Comparison of ENCODE assay signal across 8 cellular contexts in the genomic region with DNA sequence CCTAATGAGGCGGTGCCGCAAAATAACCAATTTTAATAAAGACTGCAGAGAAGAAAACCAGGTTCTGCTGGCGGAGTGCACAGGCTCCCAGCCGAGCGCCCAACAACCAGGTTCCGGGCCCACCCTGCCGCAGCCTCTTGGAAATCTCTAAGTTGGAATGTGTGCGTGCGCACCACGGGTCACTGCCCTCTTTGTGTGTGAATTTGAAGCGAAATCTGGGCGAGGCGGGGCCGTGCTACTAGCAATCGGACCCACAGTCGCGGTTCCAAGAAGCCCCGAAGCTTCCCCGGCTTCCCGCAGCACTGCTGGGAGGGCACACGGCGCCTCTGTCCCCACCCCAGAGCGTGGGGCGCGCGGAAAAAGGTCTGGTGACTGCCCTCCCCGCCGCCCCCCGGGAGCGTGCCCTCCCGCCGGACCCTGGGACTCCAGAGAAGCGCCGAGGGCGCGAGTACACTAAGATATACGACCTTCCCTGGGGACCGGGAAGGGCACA. TPM values are rescaled to one million over a fixed set of nuclear protein-coding genes. Genes with fewer than 3 reads are reported as not detected.
DNase-seq lines count a peak whose midpoint lies in the region; ATAC-seq, FAIRE-seq and TF ChIP-seq lines count a peak whose summit lies in the region.

No MANE protein-coding gene starts in this region.

- peaks cover 9 to 22% of the 10 kb centered on the region in 2 donors for H3K4me1 ChIP-seq in kidney (ENCODE audit: control insufficient read depth in 1 of 2, insufficient read depth in 1 of 2, low read depth in 1 of 2, low read length in 2 of 2)

- H3K4me3 ChIP-seq in cardiac fibroblast (replicated peaks in 1 of 2; ENCODE audit: low read depth in 2 of 2, low read length in 2 of 2), result peak overlapping the region; percentile 82 to 93
- peak overlapping the region; percentile 88 to 92 for H3K4me3 ChIP-seq in kidney (ENCODE audit: low read length in 2 of 2)

- H3K9me3 ChIP-seq in kidney (ENCODE audit: control insufficient read depth in 1 of 2, low read length in 2 of 2), result no peaks in the 10 kb centered on the region

- ATAC-seq in GM18867 (IDR thresholded peaks at IDR 0.05; ENCODE audit: unreplicated experiment) (peak; percentile 28), HG03342 (IDR thresholded peaks at IDR 0.05; ENCODE audit: unreplicated experiment) (peak; percentile 23)

- H3K27ac ChIP-seq in kidney (ENCODE audit: low read depth in 2 of 2, low read length in 2 of 2), result peak overlapping the region; percentile 97 to 99

- no peak for FAIRE-seq in kidney (lab: Jason Lieb, UNC)

- H3K9ac ChIP-seq in kidney (ENCODE audit: low read length in 2 of 2), result peak overlapping the region; percentile 72 to 83

- peaks cover 0 to 2% of the 10 kb centered on the region in 2 donors for H3K36me3 ChIP-seq in kidney (ENCODE audit: control insufficient read depth in 1 of 2, insufficient read depth in 2 of 2, low read length in 2 of 2)

- DNase-seq in AG08395 (ENCODE audit: low spot score) (peak; percentile 68), SW480 (ENCODE audit: low spot score) (peak; percentile 78), cardiac fibroblast (ENCODE audit: low read depth in 2 of 2) (peak; percentile 81 to 92), kidney (peak; percentile 94), 8988T (no peak)
- DNase-seq in stimulated activated CD4-positive, alpha-beta T cell treated with anti-CD3 and anti-CD28 coated beads, Interleukin-1b, Interleukin-23, amount 100 ng/mL, for 48 hours, result peak; percentile 25

- intact Hi-C loops in kidney (cut with DNase I), result no loop called here

- TF ChIP-seq CTCF in cardiac fibroblast (IDR thresholded peaks at IDR 0.05; ENCODE audit: low read depth, low read length) (no peak), kidney (IDR thresholded peaks at IDR 0.05; ENCODE audit: borderline replicate concordance, extremely low read depth, insufficient read depth) (peak; percentile 3)

RNA-seq across cellular contexts. Expression of a gene that starts 0.7 kb away (rescaled TPM):
- total RNA-seq in kidney, result 41.6 TPM
- polyA plus RNA-seq in kidney (ENCODE audit: insufficient read depth, low read depth, low replicate concordance), result 6.7 TPM
